17 cellular contexts compared by ENCODE assay signal in genomic region chr6:69976591-69977090, GRCh38.
"Had no signal": no experiment of that assay in that cellular context is flagged by ENCODE, and none has a peak within 500 bp of the region (broad histone marks: within the 10 kb centered on the region; RNA-seq: fewer than 3 reads in every experiment).

No MANE protein-coding gene starts in this region.

- H3K4me3 ChIP-seq: esophagus muscularis mucosa, left lung, prostate gland, suprapubic skin, transverse colon had no signal

- ATAC-seq: activated CD4-positive, alpha-beta T cell treated with anti-CD3 and anti-CD28 coated beads for 36 hours; left lung; naive thymus-derived CD4-positive, alpha-beta T cell; right cardiac atrium; stimulated activated naive CD8-positive, alpha-beta T cell treated with anti-CD3 and anti-CD28 coated beads, Interleukin-15, amount 100 ng/mL, for 72 hours; T-helper 17 cell had no signal

- H3K27ac ChIP-seq: brain microvascular endothelial cell, esophagus muscularis mucosa, left lung, prostate gland, suprapubic skin, transverse colon had no signal

- H3K27me3 ChIP-seq: brain microvascular endothelial cell, esophagus muscularis mucosa, left lung, suprapubic skin, transverse colon had no signal

- DNase-seq: activated CD4-positive, alpha-beta memory T cell treated with anti-CD3 and anti-CD28 coated beads for 36 hours; activated CD4-positive, alpha-beta T cell treated with anti-CD3 and anti-CD28 coated beads for 36 hours; activated naive CD4-positive, alpha-beta T cell treated with Interleukin-2 at 50 U/mL for 16 hours; activated naive CD8-positive, alpha-beta T cell treated with anti-CD3 and anti-CD28 coated beads, Interleukin-2, amount 10 ng/mL, durations not matched to agents 7 days and 5 days; activated T-cell treated with anti-CD3 and anti-CD28 coated beads for 4 hours; amygdala; brain microvascular endothelial cell; cortex of kidney; left lung; naive thymus-derived CD4-positive, alpha-beta T cell; right cardiac atrium; stimulated activated naive CD8-positive, alpha-beta T cell treated with anti-CD3 and anti-CD28 coated beads, Interleukin-15, amount 100 ng/mL, for 72 hours; T-helper 17 cell; transverse colon had no signal

- H3K36me3 ChIP-seq: brain microvascular endothelial cell, esophagus muscularis mucosa, left lung, prostate gland, suprapubic skin, transverse colon had no signal

- H3K4me1 ChIP-seq: left lung, prostate gland, suprapubic skin, transverse colon had no signal
